ENCODE assay signal across 20 cellular contexts in the genomic region with DNA sequence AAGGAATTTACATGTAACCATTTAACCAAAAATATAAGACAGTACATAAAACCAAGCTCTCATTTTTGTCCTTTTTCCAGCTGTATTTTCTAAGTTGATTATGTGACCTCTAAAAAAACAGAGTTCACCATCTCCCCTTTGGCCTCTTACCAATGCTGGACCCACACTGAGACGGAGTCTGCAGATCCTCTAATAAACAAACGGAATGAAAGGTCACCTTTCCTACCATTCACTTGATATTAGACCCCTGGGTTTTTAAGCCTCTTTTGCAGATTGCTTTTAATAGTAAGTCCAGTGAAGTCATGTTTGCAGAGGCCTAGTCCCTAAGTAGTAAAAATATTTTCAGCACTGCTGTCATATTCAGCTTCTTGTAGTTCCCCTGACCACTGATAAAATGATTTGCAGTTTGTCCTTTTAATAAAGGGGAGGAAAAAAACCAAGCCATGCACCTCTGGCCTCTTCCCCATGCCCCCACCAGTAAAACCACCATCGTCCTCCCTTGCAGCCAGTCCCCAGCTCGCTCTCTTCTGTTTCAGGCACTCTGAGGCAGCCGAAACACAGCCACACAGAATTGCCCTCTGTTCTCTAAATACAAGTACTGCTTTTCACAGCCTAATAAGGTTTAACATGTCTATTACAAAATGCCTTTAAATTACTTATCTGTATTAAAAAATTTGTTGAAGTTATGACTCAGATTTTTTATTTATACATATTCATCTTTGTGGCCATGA.
DNase-seq lines count a peak whose midpoint lies in the region; TF ChIP-seq lines count a peak whose summit lies in the region.
"Had no signal": no experiment of that assay in that cellular context is flagged by ENCODE, and none has a peak within 500 bp of the region (broad histone marks: within the 10 kb centered on the region; RNA-seq: fewer than 3 reads in every experiment).

No MANE protein-coding gene starts in this region.

- no peaks in the 10 kb centered on the region for H3K79me2 ChIP-seq in neural progenitor cell (ENCODE audit: low read depth)

- POLR2A ChIA-PET in Caco-2 (lab: Charles Lee): no interaction called here

- H3K9ac ChIP-seq in neural progenitor cell: no peak overlapping the region

- H3K4me3 ChIP-seq in Caco-2 (ENCODE audit: low read depth, low read length) (no peak overlapping the region), neural progenitor cell (no peak overlapping the region), vagina (no peak overlapping the region)
- H3K4me3 ChIP-seq: GM12878, mucosa of descending colon, PC-9, SK-N-MC had no signal

- TF ChIP-seq CTCF in Caco-2 (IDR thresholded peaks at IDR 0.05; ENCODE audit: insufficient read depth in 1 of 2, low read depth in 1 of 2, low read length in 1 of 2, severe bottlenecking in 1 of 2, unreplicated experiment in 1 of 2): no peak
- no peak for TF ChIP-seq CTCF in neural progenitor cell (IDR thresholded peaks at IDR 0.05)
- no peak for TF ChIP-seq CTCF in vagina (IDR thresholded peaks at IDR 0.05)

- H3K4me1 Mint-ChIP-seq in Caco-2 (ENCODE audit: low read depth, unreplicated experiment) (peaks cover 18% of the 10 kb centered on the region), neural progenitor cell (peaks cover 50% of the 10 kb centered on the region)

- H3K4me3 Mint-ChIP-seq in Caco-2 (ENCODE audit: unreplicated experiment) (no peak overlapping the region), neural progenitor cell (peak overlapping the region; percentile 59)
- H3K4me3 Mint-ChIP-seq: activated CD4-positive, alpha-beta memory T cell treated with anti-CD3 and anti-CD28 coated beads, Interleukin-2, amount 10 ng/mL, durations not matched to agents 7 days and 5 days; activated T-cell treated with anti-CD3 and anti-CD28 coated beads, Interleukin-2, amount 50 U/mL, for 4 hours had no signal

- H3K9me3 Mint-ChIP-seq in Caco-2 (ENCODE audit: unreplicated experiment) (no peaks in the 10 kb centered on the region), neural progenitor cell (no peaks in the 10 kb centered on the region)

- peak overlapping the region; percentile 65 for H2AFZ ChIP-seq in neural progenitor cell (replicated peaks)
- H2AFZ ChIP-seq: PC-9 had no signal

- H3K4me1 ChIP-seq in Caco-2 (peaks cover 27% of the 10 kb centered on the region), neural progenitor cell (peaks cover 36% of the 10 kb centered on the region), vagina (no peaks in the 10 kb centered on the region)

- H3K4me2 ChIP-seq in neural progenitor cell: peak overlapping the region; percentile 60
- H3K4me2 ChIP-seq: PC-9 had no signal

- H3K9me3 ChIP-seq in Caco-2 (no peaks in the 10 kb centered on the region), neural progenitor cell (ENCODE audit: low read depth) (no peaks in the 10 kb centered on the region), vagina (no peaks in the 10 kb centered on the region)
- H3K9me3 ChIP-seq: mucosa of descending colon had no signal

- CTCF ChIA-PET in Caco-2 (lab: Charles Lee): no interaction called here

- H3K27ac ChIP-seq in neural progenitor cell (peak overlapping the region; percentile 83), vagina (no peak overlapping the region)
- H3K27ac ChIP-seq: PC-9, SK-N-MC had no signal

- H3K27ac Mint-ChIP-seq in Caco-2 (ENCODE audit: unreplicated experiment) (peak overlapping the region; percentile 74), neural progenitor cell (peak overlapping the region; percentile 93)
- H3K27ac Mint-ChIP-seq: activated CD4-positive, alpha-beta memory T cell treated with anti-CD3 and anti-CD28 coated beads, Interleukin-2, amount 10 ng/mL, durations not matched to agents 7 days and 5 days had no signal

- H3K27me3 ChIP-seq in Caco-2 (replicated peaks; ENCODE audit: control insufficient read depth, insufficient read depth, low read length) (no peaks in the 10 kb centered on the region), neural progenitor cell (no peaks in the 10 kb centered on the region), vagina (no peaks in the 10 kb centered on the region)

- H3F3A ChIP-seq in neural progenitor cell (ENCODE audit: low read depth): peaks cover 16% of the 10 kb centered on the region

- H3K36me3 Mint-ChIP-seq in Caco-2 (ENCODE audit: insufficient read depth, unreplicated experiment) (peaks cover 13% of the 10 kb centered on the region), neural progenitor cell (no peaks in the 10 kb centered on the region)

- intact Hi-C loops in Caco-2 (cut with micrococcal nuclease; ENCODE audit: unreplicated experiment) (loop anchor here (2.0 kb wide), 1 partner anchor 26 kb away; no protein-coding TSS in a partner anchor), vagina (cut with DNase I) (no loop called here)

- no TSS peak for BruUV-seq in Caco-2 (replicated peaks; lab: Mats Ljungman, UMichigan)

- no peak for TF ChIP-seq POLR2A in vagina (IDR thresholded peaks at IDR 0.05)

- H4K20me1 ChIP-seq in neural progenitor cell (ENCODE audit: low read depth): no peaks in the 10 kb centered on the region

- H3K27me3 Mint-ChIP-seq in Caco-2 (ENCODE audit: insufficient read depth, unreplicated experiment) (no peaks in the 10 kb centered on the region), neural progenitor cell (ENCODE audit: insufficient read depth, low read depth) (no peaks in the 10 kb centered on the region)
- H3K27me3 Mint-ChIP-seq: activated CD4-positive, alpha-beta memory T cell treated with anti-CD3 and anti-CD28 coated beads, Interleukin-2, amount 10 ng/mL, durations not matched to agents 7 days and 5 days had no signal

- DNase-seq in Caco-2 (peak in 1 of 2 experiments; percentile 12), NCI-H82 (lab: John Stamatoyannopoulos, UW) (peak; percentile 50), globus pallidus (ENCODE audit: low spot score) (peak; percentile 60), neural progenitor cell (ENCODE audit: low spot score) (peak; percentile 21), DMS153 (lab: John Stamatoyannopoulos, UW) (no peak), HPDE6-E6E7 (ENCODE audit: extremely low spot score) (no peak), kidney glomerular epithelial cell (lab: John Stamatoyannopoulos, UW) (no peak), vagina (ENCODE audit: extremely low spot score in 2 of 2) (no peak)
- DNase-seq: activated CD4-positive, alpha-beta memory T cell treated with anti-CD3 and anti-CD28 coated beads, Interleukin-2, amount 10 ng/mL, durations not matched to agents 7 days and 5 days; activated T-cell treated with anti-CD3 and anti-CD28 coated beads, Interleukin-2, amount 50 U/mL, for 4 hours; effector CD4-positive, alpha-beta T cell; GDM1; kidney; mucosa of descending colon; NCI-H1930; NCI-H510A treated with DMSO at 0.1 percent for 48 hours; PC-9; small intestine had no signal

- no peaks in the 10 kb centered on the region for H3K36me3 ChIP-seq in Caco-2 (ENCODE audit: control insufficient read depth, insufficient read depth, low read length)
- no peaks in the 10 kb centered on the region for H3K36me3 ChIP-seq in neural progenitor cell
- no peaks in the 10 kb centered on the region for H3K36me3 ChIP-seq in vagina

Comparison
In these comparisons a context has a peak if more than half of its experiments do, and no peak if none do; other contexts are left out.
1. DNase-seq: peak in NCI-H82 (single experiment), globus pallidus (single experiment) and neural progenitor cell (single experiment); none in DMS153 (single experiment), HPDE6-E6E7 (single experiment), kidney glomerular epithelial cell (single experiment) and vagina (0 of 2).